Comparison of ENCODE assay signal across 15 cellular contexts in genomic region chr16:17246577-17246885, GRCh38.
DNase-seq lines count a peak whose midpoint lies in the region; ATAC-seq and TF ChIP-seq lines count a peak whose summit lies in the region.
"Had no signal": no experiment of that assay in that cellular context is flagged by ENCODE, and none has a peak within 500 bp of the region (broad histone marks: within the 10 kb centered on the region; RNA-seq: fewer than 3 reads in every experiment).

No MANE protein-coding gene starts in this region.

- H3K4me1 ChIP-seq in CD8-positive, alpha-beta memory T cell (ENCODE audit: insufficient read depth, low read length) = no peaks in the 10 kb centered on the region
- no peaks in the 10 kb centered on the region for H3K4me1 ChIP-seq in NT2/D1 (ENCODE audit: insufficient read depth, insufficient read length)
- H3K4me1 ChIP-seq: A549, HAP-1 had no signal

- no peak overlapping the region for H3K4me3 ChIP-seq in CD8-positive, alpha-beta memory T cell (ENCODE audit: low read length)
- H3K4me3 ChIP-seq in NT2/D1 (ENCODE audit: insufficient read length, low read depth) = no peak overlapping the region
- H3K4me3 ChIP-seq: A549, HAP-1 had no signal

- no peaks in the 10 kb centered on the region for H3K9me3 ChIP-seq in CD8-positive, alpha-beta memory T cell (ENCODE audit: low read length)
- H3K9me3 ChIP-seq in NT2/D1 (ENCODE audit: insufficient read depth, low read length) = no peaks in the 10 kb centered on the region
- H3K9me3 ChIP-seq: HAP-1 had no signal

- DNase-seq in activated CD8-positive, alpha-beta T cell treated with anti-CD3 and anti-CD28 coated beads, Interleukin-2, amount 10 ng/mL, durations not matched to agents 7 days and 5 days = no peak
- DNase-seq in activated CD8-positive, alpha-beta T cell treated with anti-CD3 and anti-CD28 coated beads for 36 hours = no peak
- DNase-seq in CD8-positive, alpha-beta memory T cell = no peak
- DNase-seq in NT2/D1 (ENCODE audit: low read depth, low spot score) = no peak
- DNase-seq in natural killer cell treated with Interleukin-12 subunit alpha and Interleukin-12 subunit beta and Interleukin-15 and Interleukin-18, amount 100 ng/mL, for 72 hours (ENCODE audit: low spot score) = no peak
- no peak for DNase-seq in NCI-H524 treated with DMSO at 0.1 percent for 48 hours (lab: John Stamatoyannopoulos, UW)
- no peak for DNase-seq in HPDE6-E6E7 (ENCODE audit: extremely low spot score)
- DNase-seq in DMS114 treated with DMSO at 0.1 percent for 48 hours (lab: John Stamatoyannopoulos, UW; ENCODE audit: unreplicated experiment) = no peak
- DNase-seq: AML-193; CD8-positive, alpha-beta T cell; COR-L47; DMS 273 treated with DMSO at 0.1 percent for 48 hours had no signal

- ATAC-seq in activated CD8-positive, alpha-beta T cell treated with anti-CD3 and anti-CD28 coated beads, Interleukin-2, amount 10 ng/mL, durations not matched to agents 7 days and 5 days = no peak
- no peak for ATAC-seq in activated CD8-positive, alpha-beta T cell treated with anti-CD3 and anti-CD28 coated beads for 36 hours
- ATAC-seq in natural killer cell treated with Interleukin-12 subunit alpha and Interleukin-12 subunit beta and Interleukin-15 and Interleukin-18, amount 100 ng/mL, for 72 hours = peak in 1 of 2 donors; percentile 24
- ATAC-seq: A549; CD8-positive, alpha-beta T cell had no signal

- H3K36me3 Mint-ChIP-seq in activated CD8-positive, alpha-beta T cell treated with anti-CD3 and anti-CD28 coated beads, Interleukin-2, amount 10 ng/mL, durations not matched to agents 7 days and 5 days (ENCODE audit: low read depth) = peaks cover 47% of the 10 kb centered on the region
- H3K36me3 Mint-ChIP-seq in activated CD8-positive, alpha-beta T cell treated with anti-CD3 and anti-CD28 coated beads for 36 hours (ENCODE audit: low read depth) = peaks cover 4% of the 10 kb centered on the region
- H3K36me3 Mint-ChIP-seq in CD8-positive, alpha-beta memory T cell = peaks cover 4 to 11% (median 6%) of the 10 kb centered on the region in 3 donors
- no peaks in the 10 kb centered on the region for H3K36me3 Mint-ChIP-seq in natural killer cell treated with Interleukin-12 subunit alpha and Interleukin-12 subunit beta and Interleukin-15 and Interleukin-18, amount 100 ng/mL, for 72 hours

- H3K27ac ChIP-seq in CD8-positive, alpha-beta memory T cell (ENCODE audit: low read depth, low read length) = no peak overlapping the region
- H3K27ac ChIP-seq: 22Rv1, A549 had no signal

- no peaks in the 10 kb centered on the region for H3K9me3 Mint-ChIP-seq in activated CD8-positive, alpha-beta T cell treated with anti-CD3 and anti-CD28 coated beads, Interleukin-2, amount 10 ng/mL, durations not matched to agents 7 days and 5 days (ENCODE audit: insufficient read depth)
- no peaks in the 10 kb centered on the region for H3K9me3 Mint-ChIP-seq in activated CD8-positive, alpha-beta T cell treated with anti-CD3 and anti-CD28 coated beads for 36 hours
- H3K9me3 Mint-ChIP-seq in CD8-positive, alpha-beta memory T cell = no peaks in the 10 kb centered on the region
- no peaks in the 10 kb centered on the region for H3K9me3 Mint-ChIP-seq in natural killer cell treated with Interleukin-12 subunit alpha and Interleukin-12 subunit beta and Interleukin-15 and Interleukin-18, amount 100 ng/mL, for 72 hours
- H3K9me3 Mint-ChIP-seq: CD8-positive, alpha-beta T cell had no signal

- no peak for TF ChIP-seq CTCF in activated CD8-positive, alpha-beta T cell treated with anti-CD3 and anti-CD28 coated beads for 36 hours (IDR thresholded peaks at IDR 0.05)

- H3K27me3 Mint-ChIP-seq in activated CD8-positive, alpha-beta T cell treated with anti-CD3 and anti-CD28 coated beads, Interleukin-2, amount 10 ng/mL, durations not matched to agents 7 days and 5 days (ENCODE audit: low read depth) = no peaks in the 10 kb centered on the region
- H3K27me3 Mint-ChIP-seq in activated CD8-positive, alpha-beta T cell treated with anti-CD3 and anti-CD28 coated beads for 36 hours = no peaks in the 10 kb centered on the region
- no peaks in the 10 kb centered on the region for H3K27me3 Mint-ChIP-seq in CD8-positive, alpha-beta memory T cell
- no peaks in the 10 kb centered on the region for H3K27me3 Mint-ChIP-seq in natural killer cell treated with Interleukin-12 subunit alpha and Interleukin-12 subunit beta and Interleukin-15 and Interleukin-18, amount 100 ng/mL, for 72 hours

- H3K36me3 ChIP-seq in CD8-positive, alpha-beta memory T cell (ENCODE audit: insufficient read depth, low read length) = no peaks in the 10 kb centered on the region
- no peaks in the 10 kb centered on the region for H3K36me3 ChIP-seq in NT2/D1 (ENCODE audit: insufficient read depth, insufficient read length, low read length)
- H3K36me3 ChIP-seq: HAP-1 had no signal

- CTCF ChIA-PET in activated CD8-positive, alpha-beta T cell treated with anti-CD3 and anti-CD28 coated beads, Interleukin-2, amount 10 ng/mL, durations not matched to agents 7 days and 5 days (lab: Charles Lee) = no interaction called here
- CTCF ChIA-PET in activated CD8-positive, alpha-beta T cell treated with anti-CD3 and anti-CD28 coated beads for 36 hours (lab: Charles Lee) = interaction anchor here (1.0 kb wide), 1 partner anchor 14 kb away, joined by 3 read pairs; no protein-coding TSS in a partner anchor
- CTCF ChIA-PET in CD8-positive, alpha-beta memory T cell (lab: Charles Lee) = no interaction called here

- no peak overlapping the region for H3K4me3 Mint-ChIP-seq in activated CD8-positive, alpha-beta T cell treated with anti-CD3 and anti-CD28 coated beads, Interleukin-2, amount 10 ng/mL, durations not matched to agents 7 days and 5 days
- H3K4me3 Mint-ChIP-seq in activated CD8-positive, alpha-beta T cell treated with anti-CD3 and anti-CD28 coated beads for 36 hours = no peak overlapping the region
- no peak overlapping the region for H3K4me3 Mint-ChIP-seq in CD8-positive, alpha-beta memory T cell
- peak overlapping the region; percentile 36 for H3K4me3 Mint-ChIP-seq in natural killer cell treated with Interleukin-12 subunit alpha and Interleukin-12 subunit beta and Interleukin-15 and Interleukin-18, amount 100 ng/mL, for 72 hours
- H3K4me3 Mint-ChIP-seq: CD8-positive, alpha-beta T cell had no signal

- no peaks in the 10 kb centered on the region for H3K27me3 ChIP-seq in CD8-positive, alpha-beta memory T cell (ENCODE audit: insufficient read depth, low read length, poor library complexity, severe bottlenecking)
- no peaks in the 10 kb centered on the region for H3K27me3 ChIP-seq in NT2/D1 (ENCODE audit: insufficient read depth, insufficient read length)

- POLR2A ChIA-PET in activated CD8-positive, alpha-beta T cell treated with anti-CD3 and anti-CD28 coated beads, Interleukin-2, amount 10 ng/mL, durations not matched to agents 7 days and 5 days (lab: Charles Lee) = interaction anchor here (0.7 kb wide), 1 partner anchor 99 kb away, joined by 3 read pairs; no protein-coding TSS in a partner anchor
- POLR2A ChIA-PET in activated CD8-positive, alpha-beta T cell treated with anti-CD3 and anti-CD28 coated beads for 36 hours (lab: Charles Lee) = no interaction called here
- POLR2A ChIA-PET in CD8-positive, alpha-beta memory T cell (lab: Charles Lee) = no interaction called here

- intact Hi-C loops in activated CD8-positive, alpha-beta T cell treated with anti-CD3 and anti-CD28 coated beads for 36 hours (cut with micrococcal nuclease) = no loop called here

- H3K4me1 Mint-ChIP-seq in activated CD8-positive, alpha-beta T cell treated with anti-CD3 and anti-CD28 coated beads, Interleukin-2, amount 10 ng/mL, durations not matched to agents 7 days and 5 days (ENCODE audit: low read depth) = peaks cover 22% of the 10 kb centered on the region
- peaks cover 14% of the 10 kb centered on the region for H3K4me1 Mint-ChIP-seq in activated CD8-positive, alpha-beta T cell treated with anti-CD3 and anti-CD28 coated beads for 36 hours (ENCODE audit: low read depth)
- H3K4me1 Mint-ChIP-seq in CD8-positive, alpha-beta memory T cell = peaks cover 22 to 46% (median 45%) of the 10 kb centered on the region in 3 donors
- peaks cover 40 to 48% of the 10 kb centered on the region in 2 donors for H3K4me1 Mint-ChIP-seq in natural killer cell treated with Interleukin-12 subunit alpha and Interleukin-12 subunit beta and Interleukin-15 and Interleukin-18, amount 100 ng/mL, for 72 hours (ENCODE audit: low read depth in 2 of 2)

- peak overlapping the region; percentile 3 for H3K9ac ChIP-seq in NT2/D1 (ENCODE audit: insufficient read length, low read depth)

- H3K27ac Mint-ChIP-seq in activated CD8-positive, alpha-beta T cell treated with anti-CD3 and anti-CD28 coated beads, Interleukin-2, amount 10 ng/mL, durations not matched to agents 7 days and 5 days = peak overlapping the region; percentile 22
- no peak overlapping the region for H3K27ac Mint-ChIP-seq in activated CD8-positive, alpha-beta T cell treated with anti-CD3 and anti-CD28 coated beads for 36 hours
- peak overlapping the region in 5 of 8 donors; percentile 3 to 60 (median 13) for H3K27ac Mint-ChIP-seq in CD8-positive, alpha-beta memory T cell
- peak overlapping the region in 1 of 2 donors; percentile 57 for H3K27ac Mint-ChIP-seq in natural killer cell treated with Interleukin-12 subunit alpha and Interleukin-12 subunit beta and Interleukin-15 and Interleukin-18, amount 100 ng/mL, for 72 hours
- H3K27ac Mint-ChIP-seq: CD8-positive, alpha-beta T cell had no signal
